Comparison of ENCODE assay signal across 21 cellular contexts in genomic region chr1:155553349-155553748, GRCh38. TPM values are rescaled to one million over a fixed set of nuclear protein-coding genes. Genes with fewer than 3 reads are reported as not detected.
DNase-seq lines count a peak whose midpoint lies in the region; ATAC-seq and TF ChIP-seq lines count a peak whose summit lies in the region.
"Had no signal": no experiment of that assay in that cellular context is flagged by ENCODE, and none has a peak within 500 bp of the region (broad histone marks: within the 10 kb centered on the region; RNA-seq: fewer than 3 reads in every experiment).

No MANE protein-coding gene starts in this region.

- POLR2A ChIA-PET in naive thymus-derived CD4-positive, alpha-beta T cell (lab: Charles Lee), result no interaction called here

- intact Hi-C loops in naive thymus-derived CD4-positive, alpha-beta T cell (cut with micrococcal nuclease), result loop anchor here in 1 of 2 donors (2.0 kb wide), 1 partner anchor 17 kb away; no protein-coding TSS in a partner anchor

- CTCF ChIA-PET in naive thymus-derived CD4-positive, alpha-beta T cell (lab: Charles Lee), result no interaction called here

- H3K4me1 Mint-ChIP-seq in activated T-cell treated with anti-CD3 and anti-CD28 coated beads, Interleukin-2, amount 50 U/mL, for 24 hours (ENCODE audit: low read depth), result peaks cover 55% of the 10 kb centered on the region
- peaks cover 56% of the 10 kb centered on the region for H3K4me1 Mint-ChIP-seq in activated naive CD8-positive, alpha-beta T cell (ENCODE audit: low read depth)
- H3K4me1 Mint-ChIP-seq in naive thymus-derived CD4-positive, alpha-beta T cell, result peaks cover 24 to 74% (median 54%) of the 10 kb centered on the region in 7 donors

- no peak overlapping the region for H3K27ac ChIP-seq in naive thymus-derived CD4-positive, alpha-beta T cell (ENCODE audit: low read depth, low read length)
- H3K27ac ChIP-seq: GM23248, pancreas, Peyer's patch, SJSA1 had no signal

- no peak overlapping the region for H2AFZ ChIP-seq in Loucy (ENCODE audit: low read length)
- H2AFZ ChIP-seq: GM23248 had no signal

- peaks cover 7% of the 10 kb centered on the region for H3K4me1 ChIP-seq in Loucy (ENCODE audit: insufficient read depth, low read length, poor library complexity, severe bottlenecking)
- H3K4me1 ChIP-seq in naive thymus-derived CD4-positive, alpha-beta T cell (ENCODE audit: control insufficient read depth in 2 of 2, insufficient read depth in 2 of 2, low read length in 2 of 2), result peaks cover 12 to 30% of the 10 kb centered on the region in 2 donors
- H3K4me1 ChIP-seq: SJSA1 had no signal

- no peak overlapping the region for H3K4me3 Mint-ChIP-seq in activated T-cell treated with anti-CD3 and anti-CD28 coated beads, Interleukin-2, amount 50 U/mL, for 24 hours
- peak overlapping the region; percentile 53 for H3K4me3 Mint-ChIP-seq in activated naive CD8-positive, alpha-beta T cell
- H3K4me3 Mint-ChIP-seq in naive thymus-derived CD4-positive, alpha-beta T cell, result peak overlapping the region in 8 of 10 donors; percentile 6 to 65 (median 48)
- H3K4me3 Mint-ChIP-seq: WTC11 had no signal

- TF ChIP-seq CTCF in Loucy (conservative IDR thresholded peaks at IDR 0.05; ENCODE audit: low read length) (no peak), GM20000 (IDR thresholded peaks at IDR 0.05; ENCODE audit: extremely low read depth, missing control alignments) (no peak)

- no peak for DNase-seq in activated T-cell treated with anti-CD3 and anti-CD28 coated beads, Interleukin-2, amount 50 U/mL, for 24 hours
- no peak for DNase-seq in activated T-cell treated with anti-CD3 and anti-CD28 coated beads, Interleukin-2, amount 50 U/mL, for 48 hours
- DNase-seq in naive thymus-derived CD4-positive, alpha-beta T cell, result no peak
- no peak for DNase-seq in CD1c-positive myeloid dendritic cell (ENCODE audit: extremely low spot score)
- no peak for DNase-seq in GM20000 (ENCODE audit: low spot score)
- DNase-seq: activated CD8-positive, alpha-beta memory T cell treated with anti-CD3 and anti-CD28 coated beads for 24 hours; GM23248; NCI-H1092 treated with DMSO at 0.1 percent for 48 hours; NCI-H1930; NCI-H446; pancreas; Peyer's patch; right cardiac atrium; stimulated activated CD4-positive, alpha-beta T cell treated with anti-CD3 and anti-CD28 coated beads, Interleukin-12 subunit alpha, Interleukin-12 subunit beta, amount 100 ng/mL, for 4 hours; stimulated activated CD8-positive, alpha-beta memory T cell treated with anti-CD3 and anti-CD28 coated beads, Interleukin-4, amount 100 ng/mL, for 48 hours; substantia nigra had no signal

- H3K36me3 ChIP-seq in Loucy (ENCODE audit: insufficient read depth, low read length), result 0 out of 2 replicates have a peak, but pooled peaks cover 9% of the 10 kb centered on the region
- H3K36me3 ChIP-seq in naive thymus-derived CD4-positive, alpha-beta T cell (ENCODE audit: control insufficient read depth in 2 of 3, insufficient read depth in 3 of 3, low read length in 3 of 3), result no peaks in the 10 kb centered on the region
- H3K36me3 ChIP-seq: pancreas had no signal

- peak overlapping the region; percentile 78 for H3K27ac Mint-ChIP-seq in activated T-cell treated with anti-CD3 and anti-CD28 coated beads, Interleukin-2, amount 50 U/mL, for 24 hours
- H3K27ac Mint-ChIP-seq in activated naive CD8-positive, alpha-beta T cell, result peak overlapping the region; percentile 81
- peak overlapping the region in 7 of 9 donors; percentile 5 to 81 (median 75) for H3K27ac Mint-ChIP-seq in naive thymus-derived CD4-positive, alpha-beta T cell
- H3K27ac Mint-ChIP-seq: WTC11 had no signal

- no peak for ATAC-seq in naive thymus-derived CD4-positive, alpha-beta T cell
- no peak for ATAC-seq in activated CD4-positive, CD25-positive, alpha-beta regulatory T cell treated with anti-CD3 and anti-CD28 coated beads, Interleukin-2, amount 50 U/mL, for 24 hours
- ATAC-seq: pancreas, right cardiac atrium, WTC11 had no signal

- H3K27me3 ChIP-seq in Loucy (ENCODE audit: insufficient read depth, low read length, poor library complexity, severe bottlenecking), result no peaks in the 10 kb centered on the region
- H3K27me3 ChIP-seq in naive thymus-derived CD4-positive, alpha-beta T cell (ENCODE audit: control insufficient read depth in 2 of 2, insufficient read depth in 2 of 2, low read length in 2 of 2), result no peaks in the 10 kb centered on the region
- H3K27me3 ChIP-seq: pancreas, Peyer's patch, SJSA1 had no signal

- no peaks in the 10 kb centered on the region for H3K9me3 Mint-ChIP-seq in activated T-cell treated with anti-CD3 and anti-CD28 coated beads, Interleukin-2, amount 50 U/mL, for 24 hours
- no peaks in the 10 kb centered on the region for H3K9me3 Mint-ChIP-seq in activated naive CD8-positive, alpha-beta T cell (ENCODE audit: low read depth)
- no peaks in the 10 kb centered on the region for H3K9me3 Mint-ChIP-seq in naive thymus-derived CD4-positive, alpha-beta T cell

- H3K27me3 Mint-ChIP-seq in activated T-cell treated with anti-CD3 and anti-CD28 coated beads, Interleukin-2, amount 50 U/mL, for 24 hours, result no peaks in the 10 kb centered on the region
- H3K27me3 Mint-ChIP-seq in activated naive CD8-positive, alpha-beta T cell, result no peaks in the 10 kb centered on the region
- H3K27me3 Mint-ChIP-seq in naive thymus-derived CD4-positive, alpha-beta T cell, result no peaks in the 10 kb centered on the region

- no peaks in the 10 kb centered on the region for H3F3A ChIP-seq in Loucy (ENCODE audit: low read depth)

- peaks cover 77% of the 10 kb centered on the region for H4K20me1 ChIP-seq in Loucy (ENCODE audit: insufficient read depth, low read length, poor library complexity, severe bottlenecking)

- H3K9me2 ChIP-seq in Loucy (replicated peaks; ENCODE audit: low read depth, low read length), result no peaks in the 10 kb centered on the region

- H3K9ac ChIP-seq in Loucy (ENCODE audit: low read depth, low read length, poor library complexity, severe bottlenecking), result no peak overlapping the region
- H3K9ac ChIP-seq: GM23248 had no signal

- H3K4me2 ChIP-seq in Loucy (ENCODE audit: low read depth, low read length, poor library complexity, severe bottlenecking), result peak overlapping the region; percentile 3

- no peaks in the 10 kb centered on the region for H3K9me3 ChIP-seq in Loucy (ENCODE audit: insufficient read depth, low read depth, low read length)
- no peaks in the 10 kb centered on the region for H3K9me3 ChIP-seq in naive thymus-derived CD4-positive, alpha-beta T cell (ENCODE audit: control insufficient read depth in 2 of 3, low read length in 3 of 3)
- H3K9me3 ChIP-seq: pancreas, Peyer's patch, SJSA1 had no signal

- peaks cover 98% of the 10 kb centered on the region for H3K79me2 ChIP-seq in Loucy (ENCODE audit: insufficient read depth, low read length)

- peaks cover 46% of the 10 kb centered on the region for H3K36me3 Mint-ChIP-seq in activated T-cell treated with anti-CD3 and anti-CD28 coated beads, Interleukin-2, amount 50 U/mL, for 24 hours (ENCODE audit: low read depth)
- H3K36me3 Mint-ChIP-seq in activated naive CD8-positive, alpha-beta T cell, result peaks cover 8% of the 10 kb centered on the region
- H3K36me3 Mint-ChIP-seq in naive thymus-derived CD4-positive, alpha-beta T cell, result peaks cover 0 to 20% (median 14%) of the 10 kb centered on the region in 5 donors

- no peak overlapping the region for H3K4me3 ChIP-seq in Loucy (ENCODE audit: low read length, poor library complexity, severe bottlenecking)
- H3K4me3 ChIP-seq in naive thymus-derived CD4-positive, alpha-beta T cell (ENCODE audit: low read length), result no peak overlapping the region
- H3K4me3 ChIP-seq: GM23248, pancreas, Peyer's patch, SJSA1 had no signal

RNA-seq across cellular contexts. Expression of gene ASH1L, which starts 9.3 kb away (rescaled TPM):
- 100 to 1,000 TPM in 2 of 5 experiments, 10 to 100 TPM in 3; 57.2 to 109 (median 95.1) TPM for total RNA-seq in naive thymus-derived CD4-positive, alpha-beta T cell
- polyA plus RNA-seq in naive thymus-derived CD4-positive, alpha-beta T cell, result 10 to 100 TPM; 20.1 to 34.9 TPM

RNA-seq across cellular contexts. Expression of gene MSTO1, which starts 56.7 kb away (rescaled TPM):
- total RNA-seq in naive thymus-derived CD4-positive, alpha-beta T cell, result 100 to 1,000 TPM in 2 of 5 experiments, 10 to 100 TPM in 3; 54.8 to 129 (median 76.7) TPM
- polyA plus RNA-seq in naive thymus-derived CD4-positive, alpha-beta T cell, result 10 to 100 TPM; 15.6 to 26.8 TPM
